In genomic region chr17:73231363-73231762, GRCh38 we compare ENCODE assay signal across 8 cellular contexts. TPM values are rescaled to one million over a fixed set of nuclear protein-coding genes. Genes with fewer than 3 reads are reported as not detected.
A peak's percentile ranks its signal among the peaks of the same experiment; 100 is the strongest.
DNase-seq lines count a peak whose midpoint lies in the region; ATAC-seq lines count a peak whose summit lies in the region.

No MANE protein-coding gene starts in this region.

- H3K9ac ChIP-seq in adipocyte (ENCODE audit: low read length), result peak overlapping the region; percentile 92

- H3K36me3 ChIP-seq in adipocyte (ENCODE audit: control insufficient read depth, insufficient read depth, low read length, severe bottlenecking), result peaks cover 14% of the 10 kb centered on the region

- peaks cover 48% of the 10 kb centered on the region for H3K4me1 ChIP-seq in adipocyte (ENCODE audit: control insufficient read depth, insufficient read depth, low read length)

- peaks cover 5% of the 10 kb centered on the region for H3K36me3 Mint-ChIP-seq in IgD-negative memory B cell
- H3K36me3 Mint-ChIP-seq in stimulated activated effector memory CD8-positive, alpha-beta T cell treated with anti-CD3 and anti-CD28 coated beads, Interleukin-12 subunit alpha, Interleukin-12 subunit beta, amount 100 ng/mL, for 72 hours, result peaks cover 37% of the 10 kb centered on the region

- H3K4me3 ChIP-seq in adipocyte (ENCODE audit: low read length), result peak overlapping the region; percentile 96

- DNase-seq in D341Med (ENCODE audit: low spot score), result peak; percentile 54
- peak; percentile 64 for DNase-seq in adipocyte (ENCODE audit: low read depth)
- DNase-seq in iPS-NIHi11 (ENCODE audit: low spot score), result peak; percentile 21
- peak in 1 of 2 donors; percentile 56 for DNase-seq in stimulated activated effector memory CD8-positive, alpha-beta T cell treated with anti-CD3 and anti-CD28 coated beads, Interleukin-12 subunit alpha, Interleukin-12 subunit beta, amount 100 ng/mL, for 72 hours (ENCODE audit: low spot score in 2 of 2)
- no peak for DNase-seq in NCI-H2171 treated with DMSO at 0.1 percent for 48 hours (lab: John Stamatoyannopoulos, UW)

- H3K27me3 ChIP-seq in adipocyte (replicated peaks; ENCODE audit: control insufficient read depth, insufficient read depth, low read length), result no peaks in the 10 kb centered on the region

- peak overlapping the region; percentile 94 to 99 (median 98) for H3K4me3 Mint-ChIP-seq in IgD-negative memory B cell
- H3K4me3 Mint-ChIP-seq in stimulated activated effector memory CD8-positive, alpha-beta T cell treated with anti-CD3 and anti-CD28 coated beads, Interleukin-12 subunit alpha, Interleukin-12 subunit beta, amount 100 ng/mL, for 72 hours, result peak overlapping the region; percentile 90

- peak overlapping the region; percentile 78 to 98 (median 91) for H3K27ac Mint-ChIP-seq in IgD-negative memory B cell
- peak overlapping the region; percentile 98 for H3K27ac Mint-ChIP-seq in stimulated activated effector memory CD8-positive, alpha-beta T cell treated with anti-CD3 and anti-CD28 coated beads, Interleukin-12 subunit alpha, Interleukin-12 subunit beta, amount 100 ng/mL, for 72 hours

- H3K9me3 Mint-ChIP-seq in IgD-negative memory B cell, result no peaks in the 10 kb centered on the region
- H3K9me3 Mint-ChIP-seq in stimulated activated effector memory CD8-positive, alpha-beta T cell treated with anti-CD3 and anti-CD28 coated beads, Interleukin-12 subunit alpha, Interleukin-12 subunit beta, amount 100 ng/mL, for 72 hours, result no peaks in the 10 kb centered on the region

- H3K27me3 Mint-ChIP-seq in IgD-negative memory B cell, result no peaks in the 10 kb centered on the region

- H3K4me1 Mint-ChIP-seq in IgD-negative memory B cell, result peaks cover 34 to 59% (median 52%) of the 10 kb centered on the region in 3 donors
- peaks cover 52% of the 10 kb centered on the region for H3K4me1 Mint-ChIP-seq in stimulated activated effector memory CD8-positive, alpha-beta T cell treated with anti-CD3 and anti-CD28 coated beads, Interleukin-12 subunit alpha, Interleukin-12 subunit beta, amount 100 ng/mL, for 72 hours

- H3K9me3 ChIP-seq in adipocyte (ENCODE audit: control insufficient read depth, low read length), result no peaks in the 10 kb centered on the region

- ATAC-seq in stimulated activated effector memory CD8-positive, alpha-beta T cell treated with anti-CD3 and anti-CD28 coated beads, Interleukin-12 subunit alpha, Interleukin-12 subunit beta, amount 100 ng/mL, for 72 hours, result no peak
- no peak for ATAC-seq in HG02588 (IDR thresholded peaks at IDR 0.05; ENCODE audit: unreplicated experiment)
- no peak for ATAC-seq in GM19463 (IDR thresholded peaks at IDR 0.05; ENCODE audit: unreplicated experiment)

RNA-seq across cellular contexts. Expression of gene CPSF4L, which starts 30.3 kb away (rescaled TPM):
- polyA plus RNA-seq in IgD-negative memory B cell, result not detected

RNA-seq across cellular contexts. Expression of gene COG1, which starts 38.5 kb away (rescaled TPM):
- 24.3 TPM for polyA plus RNA-seq in IgD-negative memory B cell
